In genomic region chr21:32056791-32057190, GRCh38 we compare ENCODE assay signal across 19 cellular contexts.
"Had no signal": no experiment of that assay in that cellular context is flagged by ENCODE, and none has a peak within 500 bp of the region (broad histone marks: within the 10 kb centered on the region; RNA-seq: fewer than 3 reads in every experiment).

No MANE protein-coding gene starts in this region.

- H3K36me3 ChIP-seq: gastroesophageal sphincter, pancreas, stomach, thoracic aorta, transverse colon had no signal

- ATAC-seq: esophagus mucosa, gastroesophageal sphincter, mucosa of descending colon, natural killer cell, pancreas, right cardiac atrium had no signal

- H3K9me3 ChIP-seq: mucosa of descending colon, pancreas, transverse colon had no signal

- H3K4me3 ChIP-seq: dorsolateral prefrontal cortex, gastroesophageal sphincter, mucosa of descending colon, pancreas, stomach, thoracic aorta, transverse colon had no signal

- H3K27ac ChIP-seq: dorsolateral prefrontal cortex, gastroesophageal sphincter, pancreas, stomach, thoracic aorta, transverse colon had no signal

- H3K4me1 ChIP-seq: gastroesophageal sphincter, pancreas, transverse colon had no signal

- DNase-seq: cortex of kidney; dorsolateral prefrontal cortex; effector CD8-positive, alpha-beta T cell; glutamatergic neuron; kidney glomerular epithelial cell; mucosa of descending colon; natural killer cell; nucleus accumbens; pancreas; right cardiac atrium; small intestine; stimulated activated CD4-positive, alpha-beta T cell treated with anti-CD3 and anti-CD28 coated beads, Interleukin-12 subunit alpha, Interleukin-12 subunit beta, amount 100 ng/mL, for 4 hours; stimulated activated naive CD4-positive, alpha-beta T cell; stomach; substantia nigra; transverse colon had no signal

- H3K27me3 ChIP-seq: dorsolateral prefrontal cortex, gastroesophageal sphincter, pancreas, transverse colon had no signal
